In the genomic region with DNA sequence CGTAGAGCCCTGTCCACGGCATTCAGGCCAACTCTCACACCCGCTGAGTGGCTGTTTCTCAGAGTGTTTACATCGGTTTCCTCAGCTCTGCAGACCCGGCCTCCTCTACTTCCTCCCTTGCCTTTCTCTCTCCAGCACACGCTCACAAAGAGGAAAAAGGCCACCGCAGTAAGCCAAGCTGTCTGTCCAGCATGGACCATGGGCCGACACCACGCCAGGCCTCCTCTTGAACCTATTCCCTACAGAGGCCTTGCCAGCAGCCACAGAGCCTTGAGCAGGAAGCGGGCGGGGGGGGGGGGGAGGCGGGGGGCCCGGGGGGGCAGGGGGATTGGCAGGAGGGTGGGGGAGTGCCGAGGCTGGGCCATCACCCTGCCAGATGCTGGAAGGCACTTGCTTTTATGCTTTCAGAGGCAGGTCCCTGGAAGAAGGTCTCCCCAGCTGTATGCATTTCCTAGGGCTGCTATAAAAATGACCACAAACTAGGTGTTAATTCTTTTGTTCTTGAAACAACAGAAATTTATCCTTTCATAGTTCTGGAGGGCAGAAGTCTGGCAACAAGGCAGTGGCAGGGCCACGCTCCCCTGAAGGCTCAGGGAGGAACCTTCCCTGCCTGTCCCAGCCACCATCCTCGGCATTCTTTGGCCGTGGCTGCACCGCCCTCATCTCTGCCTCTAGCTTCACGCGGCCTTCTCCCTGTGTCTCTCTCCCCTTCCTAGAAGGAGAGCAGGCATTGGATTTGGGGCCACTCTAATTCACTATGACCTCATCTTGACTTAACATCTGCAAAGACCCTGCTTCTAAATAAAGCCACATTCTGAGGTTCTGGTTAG, we compare ENCODE assay signal across 8 cellular contexts.
DNase-seq lines count a peak whose midpoint lies in the region; ATAC-seq and TF ChIP-seq lines count a peak whose summit lies in the region.

No MANE protein-coding gene starts in this region.

- POLR2A ChIA-PET in activated CD8-positive, alpha-beta T cell treated with anti-CD3 and anti-CD28 coated beads for 36 hours (lab: Charles Lee) = interaction anchor here (0.6 kb wide), 1 partner anchor 39 kb away, joined by 3 read pairs; no protein-coding TSS in a partner anchor

- peak overlapping the region; percentile 76 for H3K27ac Mint-ChIP-seq in activated CD8-positive, alpha-beta T cell treated with anti-CD3 and anti-CD28 coated beads for 36 hours
- H3K27ac Mint-ChIP-seq in stimulated activated naive CD8-positive, alpha-beta T cell treated with anti-CD3 and anti-CD28 coated beads, Interleukin-15, amount 100 ng/mL, for 72 hours = peak overlapping the region; percentile 77 to 99

- CTCF ChIA-PET in activated CD8-positive, alpha-beta T cell treated with anti-CD3 and anti-CD28 coated beads for 36 hours (lab: Charles Lee) = no interaction called here

- no peak overlapping the region for H3K4me3 Mint-ChIP-seq in activated CD8-positive, alpha-beta T cell treated with anti-CD3 and anti-CD28 coated beads for 36 hours
- H3K4me3 Mint-ChIP-seq in stimulated activated naive CD8-positive, alpha-beta T cell treated with anti-CD3 and anti-CD28 coated beads, Interleukin-15, amount 100 ng/mL, for 72 hours = peak overlapping the region; percentile 21 to 82

- peaks cover 14% of the 10 kb centered on the region for H3K4me1 ChIP-seq in right cardiac atrium (ENCODE audit: control insufficient read depth, insufficient read depth, low read length)

- no peak for TF ChIP-seq CTCF in activated CD8-positive, alpha-beta T cell treated with anti-CD3 and anti-CD28 coated beads for 36 hours (IDR thresholded peaks at IDR 0.05)

- H3K27me3 ChIP-seq in right cardiac atrium (ENCODE audit: control insufficient read depth, insufficient read depth) = no peaks in the 10 kb centered on the region

- peak; percentile 14 for ATAC-seq in activated CD8-positive, alpha-beta T cell treated with anti-CD3 and anti-CD28 coated beads for 36 hours
- peak; percentile 61 to 79 for ATAC-seq in right cardiac atrium
- peak; percentile 43 for ATAC-seq in stimulated activated naive CD8-positive, alpha-beta T cell treated with anti-CD3 and anti-CD28 coated beads, Interleukin-15, amount 100 ng/mL, for 72 hours
- ATAC-seq in HG03460 (IDR thresholded peaks at IDR 0.05; ENCODE audit: unreplicated experiment) = no peak

- no peak overlapping the region for H3K4me3 ChIP-seq in right cardiac atrium (ENCODE audit: low read length)

- intact Hi-C loops in activated CD8-positive, alpha-beta T cell treated with anti-CD3 and anti-CD28 coated beads for 36 hours (cut with micrococcal nuclease) = no loop called here
- intact Hi-C loops in right cardiac atrium (cut with DNase I) = loop anchor here in 2 of 4 donors (5.0 to 10.0 kb wide), 6 partner anchors 60 to 260 kb away; partner anchors contain the start of gene ETS2 (in 2 of the 2)

- H3K27me3 Mint-ChIP-seq in activated CD8-positive, alpha-beta T cell treated with anti-CD3 and anti-CD28 coated beads for 36 hours = no peaks in the 10 kb centered on the region
- peaks cover 6% of the 10 kb centered on the region for H3K27me3 Mint-ChIP-seq in stimulated activated naive CD8-positive, alpha-beta T cell treated with anti-CD3 and anti-CD28 coated beads, Interleukin-15, amount 100 ng/mL, for 72 hours

- 22% methylated on average over 18 of the region's 20 CpGs for WGBS in right cardiac atrium

- peak; percentile 25 for DNase-seq in NK-92 treated with Interleukin-12 subunit alpha and Interleukin-12 subunit beta, amount 100 ng/mL, for 24 hours (lab: John Stamatoyannopoulos, UW)
- DNase-seq in NK-92 (lab: John Stamatoyannopoulos, UW; ENCODE audit: unreplicated experiment) = no peak
- peak; percentile 12 for DNase-seq in activated CD8-positive, alpha-beta T cell treated with anti-CD3 and anti-CD28 coated beads for 36 hours
- peak; percentile 75 to 91 (median 89) for DNase-seq in right cardiac atrium
- DNase-seq in stimulated activated naive CD8-positive, alpha-beta T cell treated with anti-CD3 and anti-CD28 coated beads, Interleukin-15, amount 100 ng/mL, for 72 hours = peak in 1 of 2 donors; percentile 11
- no peak for DNase-seq in GM19240 (ENCODE audit: insufficient read length, low spot score)
- DNase-seq in middle frontal gyrus (ENCODE audit: extremely low spot score, low spot score) = no peak

- H3K9me3 Mint-ChIP-seq in activated CD8-positive, alpha-beta T cell treated with anti-CD3 and anti-CD28 coated beads for 36 hours = no peaks in the 10 kb centered on the region
- no peaks in the 10 kb centered on the region for H3K9me3 Mint-ChIP-seq in stimulated activated naive CD8-positive, alpha-beta T cell treated with anti-CD3 and anti-CD28 coated beads, Interleukin-15, amount 100 ng/mL, for 72 hours

- H3K36me3 Mint-ChIP-seq in activated CD8-positive, alpha-beta T cell treated with anti-CD3 and anti-CD28 coated beads for 36 hours (ENCODE audit: low read depth) = no peaks in the 10 kb centered on the region

- peaks cover 34% of the 10 kb centered on the region for H3K4me1 Mint-ChIP-seq in activated CD8-positive, alpha-beta T cell treated with anti-CD3 and anti-CD28 coated beads for 36 hours (ENCODE audit: low read depth)
- peaks cover 56% of the 10 kb centered on the region for H3K4me1 Mint-ChIP-seq in stimulated activated naive CD8-positive, alpha-beta T cell treated with anti-CD3 and anti-CD28 coated beads, Interleukin-15, amount 100 ng/mL, for 72 hours

- no peaks in the 10 kb centered on the region for H3K9me3 ChIP-seq in right cardiac atrium (ENCODE audit: control insufficient read depth, low read length)

- H3K27ac ChIP-seq in right cardiac atrium (ENCODE audit: low read length) = peak overlapping the region; percentile 91

Comparison
In these comparisons a context has a peak if more than half of its experiments do, and no peak if none do; other contexts are left out.
1. DNase-seq: peak in NK-92 treated with Interleukin-12 subunit alpha and Interleukin-12 subunit beta, amount 100 ng/mL, for 24 hours (single experiment), activated CD8-positive, alpha-beta T cell treated with anti-CD3 and anti-CD28 coated beads for 36 hours (single experiment) and right cardiac atrium (3 of 3); none in NK-92 (single experiment), GM19240 (single experiment) and middle frontal gyrus (single experiment).